In the genomic region with DNA sequence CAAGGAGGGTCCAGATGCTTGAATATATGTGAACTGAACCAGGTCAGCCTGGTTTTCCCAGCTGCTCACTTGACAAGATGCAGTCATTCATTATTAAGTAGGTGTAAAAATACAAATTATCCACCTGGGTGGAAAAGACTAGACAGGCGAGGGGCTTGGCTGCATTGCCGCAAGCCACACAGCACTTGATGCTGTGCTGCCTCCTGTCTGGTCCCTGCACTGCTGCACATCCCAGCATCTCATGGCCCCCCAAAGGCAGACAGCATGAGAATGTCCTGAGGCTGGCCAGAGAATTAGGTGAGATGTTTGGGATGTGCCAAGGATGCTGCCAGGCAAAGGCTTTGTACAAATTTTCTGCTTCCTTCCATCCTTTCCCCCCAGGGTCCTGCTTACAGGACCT, we compare ENCODE assay signal across 24 cellular contexts.
"Had no signal": no experiment of that assay in that cellular context is flagged by ENCODE, and none has a peak within 500 bp of the region (broad histone marks: within the 10 kb centered on the region; RNA-seq: fewer than 3 reads in every experiment).

No MANE protein-coding gene starts in this region.

- ATAC-seq: heart left ventricle; left cardiac atrium; left lung; mucosa of descending colon; right lobe of liver; stimulated activated naive B cell treated with anti-CD40 and anti-IgM and Interleukin-4, amounts not matched to agents 10 μg/mL and 1 μg/mL and 100 μg/mL, for 72 hours had no signal

- H3K36me3 Mint-ChIP-seq: mesothelial cell of epicardium; naive B cell; natural killer cell treated with Interleukin-12 subunit alpha and Interleukin-12 subunit beta and Interleukin-15 and Interleukin-18, amount 100 ng/mL, for 72 hours; stimulated activated naive B cell treated with anti-CD40 and anti-IgM and Interleukin-4, amounts not matched to agents 10 μg/mL and 1 μg/mL and 100 μg/mL, for 72 hours had no signal

- DNase-seq: dermis blood vessel endothelial cell; effector memory CD4-positive, alpha-beta T cell; heart left ventricle; hippocampal formation; left cardiac atrium; left lung; mesenchymal stem cell; mucosa of descending colon; naive B cell; occipital lobe; ovary; posterior cingulate gyrus; right lobe of liver; small intestine; stimulated activated CD4-positive, alpha-beta T cell treated with anti-CD3 and anti-CD28 coated beads, Interleukin-15, amount 100 ng/mL, for 24 hours; stimulated activated CD4-positive, alpha-beta T cell treated with anti-CD3 and anti-CD28 coated beads, Interleukin-2, amount 100 ng/mL, for 48 hours; stimulated activated naive B cell treated with anti-CD40 and anti-IgM and Interleukin-4, amounts not matched to agents 10 μg/mL and 1 μg/mL and 100 μg/mL, for 72 hours; upper lobe of left lung had no signal

- H3K27me3 ChIP-seq: heart left ventricle, left lung, ovary, right lobe of liver, tibial nerve, upper lobe of left lung had no signal

- H3K27me3 Mint-ChIP-seq: natural killer cell treated with Interleukin-12 subunit alpha and Interleukin-12 subunit beta and Interleukin-15 and Interleukin-18, amount 100 ng/mL, for 72 hours; stimulated activated naive CD8-positive, alpha-beta T cell treated with anti-CD3 and anti-CD28 coated beads, Interleukin-15, Interleukin-2, amounts not matched to agents 100 ng/mL and 50 ng/mL, for 24 hours had no signal

- H3K4me1 ChIP-seq: heart left ventricle, left lung, right lobe of liver, tibial nerve, upper lobe of left lung had no signal

- H3K9me3 ChIP-seq: left lung, mucosa of descending colon, ovary, right lobe of liver, thoracic aorta, upper lobe of left lung had no signal

- H3K4me3 Mint-ChIP-seq: mesothelial cell of epicardium; naive B cell; natural killer cell treated with Interleukin-12 subunit alpha and Interleukin-12 subunit beta and Interleukin-15 and Interleukin-18, amount 100 ng/mL, for 72 hours; stimulated activated naive B cell treated with anti-CD40 and anti-IgM and Interleukin-4, amounts not matched to agents 10 μg/mL and 1 μg/mL and 100 μg/mL, for 72 hours; stimulated activated naive CD8-positive, alpha-beta T cell treated with anti-CD3 and anti-CD28 coated beads, Interleukin-15, Interleukin-2, amounts not matched to agents 100 ng/mL and 50 ng/mL, for 24 hours had no signal

- H3K36me3 ChIP-seq: heart left ventricle, left lung, ovary, right lobe of liver, upper lobe of left lung had no signal

- H3K4me1 Mint-ChIP-seq: mesothelial cell of epicardium; naive B cell; stimulated activated naive B cell treated with anti-CD40 and anti-IgM and Interleukin-4, amounts not matched to agents 10 μg/mL and 1 μg/mL and 100 μg/mL, for 72 hours had no signal

- H3K4me3 ChIP-seq: coronary artery, heart left ventricle, left lung, mucosa of descending colon, ovary, right lobe of liver, thoracic aorta, tibial nerve, upper lobe of left lung had no signal

- H3K9me3 Mint-ChIP-seq: natural killer cell treated with Interleukin-12 subunit alpha and Interleukin-12 subunit beta and Interleukin-15 and Interleukin-18, amount 100 ng/mL, for 72 hours had no signal

- H3K27ac Mint-ChIP-seq: mesothelial cell of epicardium; natural killer cell treated with Interleukin-12 subunit alpha and Interleukin-12 subunit beta and Interleukin-15 and Interleukin-18, amount 100 ng/mL, for 72 hours; stimulated activated naive B cell treated with anti-CD40 and anti-IgM and Interleukin-4, amounts not matched to agents 10 μg/mL and 1 μg/mL and 100 μg/mL, for 72 hours; stimulated activated naive CD8-positive, alpha-beta T cell treated with anti-CD3 and anti-CD28 coated beads, Interleukin-15, Interleukin-2, amounts not matched to agents 100 ng/mL and 50 ng/mL, for 24 hours had no signal

- H3K27ac ChIP-seq: coronary artery, heart left ventricle, left lung, ovary, right lobe of liver, thoracic aorta, tibial nerve, upper lobe of left lung had no signal
